In the genomic region with DNA sequence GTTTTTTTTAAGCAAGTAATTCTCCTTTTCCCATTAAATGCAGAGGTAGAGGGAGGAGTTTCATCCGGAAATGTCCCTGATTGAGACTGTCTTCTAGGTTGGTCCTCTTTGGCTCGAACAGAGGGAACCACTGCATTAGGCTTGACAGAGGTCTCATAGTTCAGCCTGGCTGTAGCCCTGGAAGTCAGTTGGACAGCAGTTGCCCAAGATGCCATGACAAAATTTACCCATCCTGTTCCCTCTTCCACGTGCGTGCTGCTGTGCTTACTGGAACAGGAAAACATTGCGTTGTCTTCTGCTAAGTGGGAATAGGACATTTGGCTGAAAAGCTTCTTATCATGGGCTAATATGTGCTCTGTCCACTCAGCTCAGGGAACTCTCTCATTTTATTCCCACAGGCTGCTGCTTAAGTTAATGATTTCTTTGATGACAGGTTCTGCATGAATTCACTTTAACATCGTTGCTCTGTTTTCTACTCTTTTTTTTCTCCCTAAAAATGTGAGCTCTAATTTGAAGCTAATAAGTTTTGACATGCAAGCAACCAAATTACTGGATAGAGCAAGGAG, we compare ENCODE assay signal across 17 cellular contexts. TPM values are rescaled to one million over a fixed set of nuclear protein-coding genes. Genes with fewer than 3 reads are reported as not detected.
"Had no signal": no experiment of that assay in that cellular context is flagged by ENCODE, and none has a peak within 500 bp of the region (broad histone marks: within the 10 kb centered on the region; RNA-seq: fewer than 3 reads in every experiment).

No MANE protein-coding gene starts in this region.

- ATAC-seq: left ventricle myocardium superior; stimulated activated naive B cell treated with anti-CD40 and anti-IgM and Interleukin-4, amounts not matched to agents 10 μg/mL and 1 μg/mL and 100 μg/mL, for 72 hours had no signal

- H3K36me3 Mint-ChIP-seq: activated CD4-positive, alpha-beta memory T cell treated with anti-CD3 and anti-CD28 coated beads for 36 hours had no signal

- H3K27ac Mint-ChIP-seq: activated CD4-positive, alpha-beta memory T cell treated with anti-CD3 and anti-CD28 coated beads for 36 hours; activated naive CD8-positive, alpha-beta T cell treated with anti-CD3 and anti-CD28 coated beads for 36 hours; stimulated activated naive B cell treated with anti-CD40 and anti-IgM and Interleukin-4, amounts not matched to agents 10 μg/mL and 1 μg/mL and 100 μg/mL, for 72 hours had no signal

- H3K4me3 Mint-ChIP-seq: activated CD4-positive, alpha-beta memory T cell treated with anti-CD3 and anti-CD28 coated beads for 36 hours; activated naive CD8-positive, alpha-beta T cell treated with anti-CD3 and anti-CD28 coated beads for 36 hours; stimulated activated naive B cell treated with anti-CD40 and anti-IgM and Interleukin-4, amounts not matched to agents 10 μg/mL and 1 μg/mL and 100 μg/mL, for 72 hours had no signal

- H3K9me3 Mint-ChIP-seq: activated CD4-positive, alpha-beta memory T cell treated with anti-CD3 and anti-CD28 coated beads for 36 hours had no signal

- H3K4me1 Mint-ChIP-seq: activated naive CD8-positive, alpha-beta T cell treated with anti-CD3 and anti-CD28 coated beads for 36 hours; stimulated activated naive B cell treated with anti-CD40 and anti-IgM and Interleukin-4, amounts not matched to agents 10 μg/mL and 1 μg/mL and 100 μg/mL, for 72 hours had no signal

- H3K27ac ChIP-seq: testis, upper lobe of left lung had no signal

- DNase-seq: activated CD4-positive, alpha-beta memory T cell treated with anti-CD3 and anti-CD28 coated beads for 36 hours; activated CD4-positive, alpha-beta T cell treated with anti-CD3 and anti-CD28 coated beads for 48 hours; activated naive CD4-positive, alpha-beta T cell treated with Interleukin-2 at 50 U/mL for 16 hours; activated naive CD8-positive, alpha-beta T cell treated with anti-CD3 and anti-CD28 coated beads for 36 hours; activated T-cell treated with anti-CD3 and anti-CD28 coated beads, Interleukin-2, amount 50 U/mL, for 48 hours; cerebellar nuclear complex; cortex of kidney; erythroblast; foreskin fibroblast; left ventricle myocardium superior; nucleus accumbens; stimulated activated CD4-positive, alpha-beta T cell treated with anti-CD3 and anti-CD28 coated beads, Interleukin-2, amount 100 ng/mL, for 48 hours; stimulated activated CD8-positive, alpha-beta memory T cell treated with anti-CD3 and anti-CD28 coated beads, Interleukin-4, amount 100 ng/mL, for 48 hours; stimulated activated naive B cell treated with anti-CD40 and anti-IgM and Interleukin-4, amounts not matched to agents 10 μg/mL and 1 μg/mL and 100 μg/mL, for 72 hours; testis; upper lobe of left lung had no signal

RNA-seq across cellular contexts. Expression of a gene that starts 18.0 kb away (rescaled TPM):
- total RNA-seq: activated naive CD8-positive, alpha-beta T cell treated with anti-CD3 and anti-CD28 coated beads for 36 hours; myocyte had no signal
